12 cellular contexts compared by ENCODE assay signal in the genomic region with DNA sequence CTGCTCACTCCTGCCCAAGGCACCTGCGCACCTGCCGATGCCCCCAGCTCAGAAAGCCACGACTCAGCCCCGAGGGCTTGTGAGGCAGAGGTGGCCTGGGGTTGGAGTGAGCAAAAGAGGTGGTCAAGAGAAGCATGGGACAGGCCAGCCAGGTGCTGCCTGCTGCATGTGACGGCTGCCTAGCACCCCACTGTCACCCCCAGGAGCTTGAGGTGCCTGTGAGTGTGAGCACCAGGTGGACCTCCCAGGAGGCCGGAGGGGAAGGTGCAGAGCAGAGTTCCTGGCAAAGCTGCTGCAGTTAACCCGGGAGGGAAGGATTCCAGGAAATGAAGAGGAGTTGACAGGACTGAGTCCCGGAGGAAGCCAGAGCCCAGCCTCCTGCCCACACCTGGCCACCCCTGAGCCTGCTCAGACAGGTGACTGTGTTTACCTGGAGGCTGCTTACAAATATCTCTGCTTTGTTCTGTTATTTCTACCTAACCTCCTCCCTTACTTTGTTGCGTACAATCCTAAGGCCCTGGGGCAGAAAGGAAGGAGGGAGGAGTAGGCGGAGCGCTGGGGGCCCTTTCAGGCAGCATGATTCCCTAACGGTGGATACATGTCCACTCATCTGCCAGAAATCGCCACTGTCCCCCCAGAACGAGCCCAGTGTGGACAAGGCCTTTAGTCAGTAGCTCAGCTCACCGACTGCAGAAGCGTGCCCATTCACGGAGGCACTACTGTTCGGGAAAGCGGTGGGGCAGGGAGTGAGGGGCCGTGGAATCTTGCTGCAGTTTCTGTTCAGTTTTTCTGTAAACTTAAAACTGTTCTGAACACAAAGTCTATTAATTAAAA.
"Had no signal": no experiment of that assay in that cellular context is flagged by ENCODE, and none has a peak within 500 bp of the region (broad histone marks: within the 10 kb centered on the region; RNA-seq: fewer than 3 reads in every experiment).

No MANE protein-coding gene starts in this region.

- ATAC-seq: activated CD4-positive, CD25-positive, alpha-beta regulatory T cell treated with anti-CD3 and anti-CD28 coated beads, Interleukin-2, amount 50 U/mL, for 24 hours; left lobe of liver had no signal

- H3K4me1 Mint-ChIP-seq: activated naive CD8-positive, alpha-beta T cell treated with anti-CD3 and anti-CD28 coated beads for 36 hours had no signal

- H3K27ac Mint-ChIP-seq: activated naive CD8-positive, alpha-beta T cell treated with anti-CD3 and anti-CD28 coated beads for 36 hours; memory B cell; nephron had no signal

- H3K9me3 Mint-ChIP-seq: activated naive CD8-positive, alpha-beta T cell treated with anti-CD3 and anti-CD28 coated beads for 36 hours; memory B cell; nephron had no signal

- H3K36me3 Mint-ChIP-seq: activated naive CD8-positive, alpha-beta T cell treated with anti-CD3 and anti-CD28 coated beads for 36 hours had no signal

- H3K4me3 ChIP-seq: esophagus squamous epithelium, thyroid gland, vagina had no signal

- H3K9me3 ChIP-seq: esophagus squamous epithelium, thyroid gland, vagina had no signal

- H3K36me3 ChIP-seq: brain microvascular endothelial cell had no signal

- H3K27me3 ChIP-seq: brain microvascular endothelial cell, thyroid gland, vagina had no signal

- H3K4me1 ChIP-seq: thyroid gland had no signal

- H3K27me3 Mint-ChIP-seq: activated naive CD8-positive, alpha-beta T cell treated with anti-CD3 and anti-CD28 coated beads for 36 hours had no signal

- DNase-seq: activated CD4-positive, alpha-beta T cell treated with anti-CD3 and anti-CD28 coated beads, Interleukin-2, amount 50 U/mL, for 4 hours; activated gamma-delta T cell treated with Interleukin-2 at 50 U/mL for 16 hours; activated naive CD8-positive, alpha-beta T cell treated with anti-CD3 and anti-CD28 coated beads for 36 hours; activated T-cell treated with anti-CD3 and anti-CD28 coated beads, Interleukin-2, amount 50 U/mL, for 1 hour; brain microvascular endothelial cell; esophagus squamous epithelium; thyroid gland had no signal

- H3K27ac ChIP-seq: brain microvascular endothelial cell, esophagus squamous epithelium, thyroid gland, vagina had no signal

- H3K4me3 Mint-ChIP-seq: activated naive CD8-positive, alpha-beta T cell treated with anti-CD3 and anti-CD28 coated beads for 36 hours; memory B cell; nephron had no signal
